1 cellular context compared by ENCODE assay signal in genomic region chr19:48332662-48333466, GRCh38.
A peak's percentile ranks its signal among the peaks of the same experiment; 100 is the strongest.
TF ChIP-seq lines count a peak whose summit lies in the region.

No MANE protein-coding gene starts in this region.

TF ChIP-seq in GM12878, 131 proteins besides CTCF, POLR2A, EP300 and RAD21 (continued from another document):
- TF ChIP-seq DPF2 (IDR thresholded peaks at IDR 0.05) (peak; percentile 48; the same call in 1 of the 2 replicates), BCLAF1 (IDR thresholded peaks at IDR 0.05) (no peak), STAT3 (IDR thresholded peaks at IDR 0.05; ENCODE audit: low read depth, low read length) (no peak), SRF (IDR thresholded peaks at IDR 0.05; ENCODE audit: low read depth in 2 of 2, low read length in 2 of 2) (no peak), SMAD1 (IDR thresholded peaks at IDR 0.05; ENCODE audit: low read depth, partially characterized antibody) (peak; percentile 96), TBL1XR1 (IDR thresholded peaks at IDR 0.05; ENCODE audit: low read depth, low read length) (no peak), YY1 (IDR thresholded peaks at IDR 0.05; ENCODE audit: low read depth, low read length) (no peak), RB1 (IDR thresholded peaks at IDR 0.05; ENCODE audit: borderline replicate concordance) (no peak), ASH2L (IDR thresholded peaks at IDR 0.05; ENCODE audit: borderline replicate concordance, low read depth) (no peak), SPI1 (IDR thresholded peaks at IDR 0.05; ENCODE audit: borderline replicate concordance, insufficient read depth, low read depth, low read length) (no peak), BHLHE40 (IDR thresholded peaks at IDR 0.05; ENCODE audit: borderline replicate concordance in 1 of 2, low read depth in 2 of 2, low read length in 1 of 2) (peak; percentile 31 to 52; a peak in 1 of 4 replicates), JUNB (IDR thresholded peaks at IDR 0.05) (no peak), BCL11A (IDR thresholded peaks at IDR 0.05; ENCODE audit: low read depth, low read length) (no peak), CHD2 (IDR thresholded peaks at IDR 0.05; ENCODE audit: borderline replicate concordance, low read depth, low read length) (peak; percentile 73; the same call in 1 of the 2 replicates), ATF2 (IDR thresholded peaks at IDR 0.05; ENCODE audit: low read length) (no peak), MEF2B (IDR thresholded peaks at IDR 0.05; ENCODE audit: partially characterized antibody, poor library complexity, severe bottlenecking) (no peak), RELB (IDR thresholded peaks at IDR 0.05; ENCODE audit: low read depth) (peak; percentile 65; the same call in 1 of the 2 replicates), ZNF384 (IDR thresholded peaks at IDR 0.05; ENCODE audit: borderline replicate concordance, low read depth, low read length) (no peak), NRF1 (conservative IDR thresholded peaks at IDR 0.05; ENCODE audit: low read depth, low read length) (no peak)
